ENCODE assay signal across 8 cellular contexts in genomic region chr22:50529416-50530279, GRCh38. TPM values are rescaled to one million over a fixed set of nuclear protein-coding genes. Genes with fewer than 3 reads are reported as not detected.
DNase-seq lines count a peak whose midpoint lies in the region; ATAC-seq and TF ChIP-seq lines count a peak whose summit lies in the region.

TYMP (minus strand) TSS chr22:50530012; CDS start chr22:50529709, 303 bp downstream.

- no peak within 1 kb of the TSS for H3K27ac Mint-ChIP-seq in brain

- H3K36me3 ChIP-seq in BLaER1 (no peaks in the 10 kb centered on the region), GM23248 (ENCODE audit: low read depth) (no peaks in the 10 kb centered on the region), SU-DHL-6 (ENCODE audit: low read length) (no peaks in the 10 kb centered on the region), kidney epithelial cell (ENCODE audit: control insufficient read depth, insufficient read depth, low read length) (no peaks in the 10 kb centered on the region)

- H3K9ac ChIP-seq in BLaER1 (0 out of 2 replicates have a peak within 1 kb of the TSS, but pooled peaks have one; percentile 10), GM23248 (peak within 1 kb of the TSS; percentile 95), SU-DHL-6 (ENCODE audit: low read length) (peak within 1 kb of the TSS; percentile 62)

- H3K9me2 ChIP-seq in GM23248 (ENCODE audit: insufficient read depth) (no peaks in the 10 kb centered on the region), SU-DHL-6 (replicated peaks; ENCODE audit: insufficient read depth, low read length) (no peaks in the 10 kb centered on the region)

- WGBS in GM23248 (ENCODE audit: low coverage in 1 of 2, low lambda C conversion rate in 2 of 2, missing lambda C conversion rate in 2 of 2), 2 experiments = 5 to 9% methylated on average over 56 to 85 of the region's 105 CpGs

- no peak for TF ChIP-seq CTCF in SU-DHL-6 (IDR thresholded peaks at IDR 0.05; ENCODE audit: insufficient read depth, low read length, poor library complexity, severe bottlenecking)
- no peak for TF ChIP-seq CTCF in brain (conservative IDR thresholded peaks at IDR 0.05)
- no peak for TF ChIP-seq CTCF in kidney epithelial cell (IDR thresholded peaks at IDR 0.05; ENCODE audit: insufficient read depth, low read length, poor library complexity, severe bottlenecking)

- peaks cover under 1% of the 10 kb centered on the region for H3K36me3 Mint-ChIP-seq in brain

- peaks cover 44% of the 10 kb centered on the region for H3K4me1 Mint-ChIP-seq in brain

- H3K9me3 ChIP-seq in BLaER1 (peaks cover 18% of the 10 kb centered on the region), GM23248 (ENCODE audit: low read depth) (no peaks in the 10 kb centered on the region), SU-DHL-6 (ENCODE audit: insufficient read depth, low read length) (no peaks in the 10 kb centered on the region)

- peaks cover 47% of the 10 kb centered on the region for H3K4me1 ChIP-seq in BLaER1
- no peaks in the 10 kb centered on the region for H3K4me1 ChIP-seq in GM23248 (ENCODE audit: insufficient read depth)

- peaks cover 70% of the 10 kb centered on the region for H3K27me3 Mint-ChIP-seq in brain

- H3K9me3 Mint-ChIP-seq in brain = peaks cover 0 to 8% (median 1%) of the 10 kb centered on the region in 5 experiments

- H3F3A ChIP-seq in GM23248 (ENCODE audit: insufficient read depth) (peaks cover 21% of the 10 kb centered on the region), SU-DHL-6 (ENCODE audit: insufficient read depth) (peaks cover 17% of the 10 kb centered on the region; the same call in 1 of the 2 replicates)

- in situ Hi-C loops in GM23248 (cut with MboI) = no loop called here

- peak within 1 kb of the TSS; percentile 45 to 79 (median 74) for H3K4me3 Mint-ChIP-seq in brain

- peak within 1 kb of the TSS; percentile 73 for H3K4me2 ChIP-seq in BLaER1
- H3K4me2 ChIP-seq in GM23248 (ENCODE audit: unreplicated experiment) = peak within 1 kb of the TSS; percentile 81
- H3K4me2 ChIP-seq in SU-DHL-6 (ENCODE audit: low read depth, low read length, poor library complexity, severe bottlenecking) = peak within 1 kb of the TSS; percentile 61

- H2AFZ ChIP-seq in GM23248 (peak within 1 kb of the TSS; percentile 47), SU-DHL-6 (ENCODE audit: low read depth, low read length, severe bottlenecking) (peak within 1 kb of the TSS; percentile 24)

- H3K4me3 ChIP-seq in BLaER1 = peak within 1 kb of the TSS; percentile 63
- H3K4me3 ChIP-seq in GM23248 = peak within 1 kb of the TSS; percentile 81
- H3K4me3 ChIP-seq in SU-DHL-6 (ENCODE audit: insufficient read depth, low read length, poor library complexity, severe bottlenecking) = peak within 1 kb of the TSS; percentile 51
- H3K4me3 ChIP-seq in kidney epithelial cell (ENCODE audit: low read depth, low read length) = peak within 1 kb of the TSS; percentile 47

- peaks cover under 1% of the 10 kb centered on the region for H3K79me2 ChIP-seq in GM23248 (ENCODE audit: insufficient read depth)
- H3K79me2 ChIP-seq in SU-DHL-6 (ENCODE audit: insufficient read depth, low read length) = peaks cover 4% of the 10 kb centered on the region; the same call in 1 of the 2 replicates

- DNase-seq in GM23248 (peak; percentile 82), kidney epithelial cell (ENCODE audit: low read depth) (no peak), hippocampal formation (lab: John Stamatoyannopoulos, UW) (no peak)
- peak; percentile 73 to 81 for DNase-seq in stimulated activated CD4-positive, alpha-beta T cell treated with anti-CD3 and anti-CD28 coated beads, Interleukin-2, amount 100 ng/mL, for 24 hours

- ATAC-seq in GM19395 (IDR thresholded peaks at IDR 0.05; ENCODE audit: unreplicated experiment) = no peak

- H3K27ac ChIP-seq in BLaER1 = no peak within 1 kb of the TSS
- peak within 1 kb of the TSS; percentile 55 for H3K27ac ChIP-seq in GM23248
- peak within 1 kb of the TSS; percentile 38 for H3K27ac ChIP-seq in SU-DHL-6 (ENCODE audit: low read depth, low read length)

- H3K27me3 ChIP-seq in BLaER1 (peaks cover 67% of the 10 kb centered on the region), GM23248 (replicated peaks; ENCODE audit: insufficient read depth) (no peaks in the 10 kb centered on the region), SU-DHL-6 (ENCODE audit: low read length) (no peaks in the 10 kb centered on the region), kidney epithelial cell (ENCODE audit: control insufficient read depth, insufficient read depth, low read length) (peaks cover 15% of the 10 kb centered on the region)

- H4K20me1 ChIP-seq in BLaER1 (peaks cover 42% of the 10 kb centered on the region), GM23248 (ENCODE audit: insufficient read depth) (no peaks in the 10 kb centered on the region), SU-DHL-6 (ENCODE audit: low read depth, low read length) (no peaks in the 10 kb centered on the region)

RNA-seq across cellular contexts. Expression of gene TYMP, which starts in this region (rescaled TPM):
- total RNA-seq in GM23248 (2014; rRNA removed; shearing (Covaris generic)) = 33.2 and 42.4 TPM in 2 replicates
- polyA plus RNA-seq in GM23248 (2016; fragmentation: Nextera tagmentation; extraction: Ambion mirVana) = 24.3 and 24.8 TPM in 2 replicates
- 3.0 TPM for polyA plus RNA-seq in brain (ENCODE audit: insufficient read depth, low read depth, low replicate concordance)
- total RNA-seq in kidney epithelial cell = 53.1 and 63.5 TPM in 2 replicates

Comparison
In these comparisons a context has a peak if more than half of its experiments do, and no peak if none do; other contexts are left out.
1. H3K9ac ChIP-seq: peak in every context shown above with its lines; median percentile 95 in GM23248; 62 in SU-DHL-6; 10 in BLaER1.
2. DNase-seq: peak in GM23248 (single experiment) and stimulated activated CD4-positive, alpha-beta T cell treated with anti-CD3 and anti-CD28 coated beads, Interleukin-2, amount 100 ng/mL, for 24 hours (2 of 2); none in kidney epithelial cell (single experiment) and hippocampal formation (0 of 2).
3. Peak in every context shown above with its lines, with median percentiles within 50 percentile points of each other: H3K4me2 ChIP-seq and H3K4me3 ChIP-seq.